In genomic region chr3:15449489-15449888, GRCh38 we compare ENCODE assay signal across 24 cellular contexts.
"Had no signal": no experiment of that assay in that cellular context is flagged by ENCODE, and none has a peak within 500 bp of the region (broad histone marks: within the 10 kb centered on the region; RNA-seq: fewer than 3 reads in every experiment).

No MANE protein-coding gene starts in this region.

- H3K9me3 Mint-ChIP-seq: memory B cell; naive thymus-derived CD4-positive, alpha-beta T cell; nephron progenitor cell; neural progenitor cell; stimulated activated memory B cell treated with anti-CD40 and anti-IgM and Interleukin-4, amounts not matched to agents 10 μg/mL and 1 μg/mL and 100 μg/mL, for 72 hours; stimulated activated naive CD8-positive, alpha-beta T cell treated with anti-CD3 and anti-CD28 coated beads, Interleukin-15, amount 100 ng/mL, for 72 hours; type B pancreatic cell had no signal

- H3K4me1 Mint-ChIP-seq: memory B cell; nephron progenitor cell; stimulated activated memory B cell treated with anti-CD40 and anti-IgM and Interleukin-4, amounts not matched to agents 10 μg/mL and 1 μg/mL and 100 μg/mL, for 72 hours; stimulated activated naive CD8-positive, alpha-beta T cell treated with anti-CD3 and anti-CD28 coated beads, Interleukin-15, amount 100 ng/mL, for 72 hours had no signal

- DNase-seq: hypothalamus; islet precursor cell; left ventricle myocardium superior; midbrain; mucosa of descending colon; naive thymus-derived CD4-positive, alpha-beta T cell; nephron progenitor cell; ovary; right cardiac atrium; stimulated activated CD4-positive, alpha-beta T cell treated with anti-CD3 and anti-CD28 coated beads, Interleukin-12 subunit alpha, Interleukin-12 subunit beta, amount 100 ng/mL, for 4 hours; stimulated activated CD4-positive, alpha-beta T cell treated with anti-CD3 and anti-CD28 coated beads, Interleukin-15, amount 100 ng/mL, for 24 hours; stimulated activated CD4-positive, alpha-beta T cell treated with anti-CD3 and anti-CD28 coated beads, Interleukin-2, amount 100 ng/mL, for 24 hours; stimulated activated CD4-positive, alpha-beta T cell treated with anti-CD3 and anti-CD28 coated beads, Interleukin-4, amount 100 ng/mL, for 24 hours; stimulated activated naive CD4-positive, alpha-beta T cell treated with Interleukin-2 at 50 U/mL for 16 hours; stimulated activated naive CD8-positive, alpha-beta T cell treated with anti-CD3 and anti-CD28 coated beads, Interleukin-15, amount 100 ng/mL, for 72 hours; substantia nigra; uterus had no signal

- ATAC-seq: left lobe of liver; left ventricle myocardium superior; mucosa of descending colon; naive thymus-derived CD4-positive, alpha-beta T cell; right cardiac atrium; sciatic nerve; stimulated activated memory B cell treated with anti-CD40 and anti-IgM and Interleukin-4, amounts not matched to agents 10 μg/mL and 1 μg/mL and 100 μg/mL, for 72 hours; stimulated activated naive CD8-positive, alpha-beta T cell treated with anti-CD3 and anti-CD28 coated beads, Interleukin-15, amount 100 ng/mL, for 72 hours had no signal

- H3K27ac Mint-ChIP-seq: memory B cell; naive thymus-derived CD4-positive, alpha-beta T cell; nephron progenitor cell; neural progenitor cell; progenitor cell of endocrine pancreas; stimulated activated memory B cell treated with anti-CD40 and anti-IgM and Interleukin-4, amounts not matched to agents 10 μg/mL and 1 μg/mL and 100 μg/mL, for 72 hours; type B pancreatic cell had no signal

- H3K4me3 Mint-ChIP-seq: memory B cell; naive thymus-derived CD4-positive, alpha-beta T cell; nephron progenitor cell; neural progenitor cell; stimulated activated memory B cell treated with anti-CD40 and anti-IgM and Interleukin-4, amounts not matched to agents 10 μg/mL and 1 μg/mL and 100 μg/mL, for 72 hours; stimulated activated naive CD8-positive, alpha-beta T cell treated with anti-CD3 and anti-CD28 coated beads, Interleukin-15, amount 100 ng/mL, for 72 hours; type B pancreatic cell had no signal

- H3K27me3 Mint-ChIP-seq: memory B cell; naive thymus-derived CD4-positive, alpha-beta T cell; progenitor cell of endocrine pancreas; stimulated activated memory B cell treated with anti-CD40 and anti-IgM and Interleukin-4, amounts not matched to agents 10 μg/mL and 1 μg/mL and 100 μg/mL, for 72 hours; stimulated activated naive CD8-positive, alpha-beta T cell treated with anti-CD3 and anti-CD28 coated beads, Interleukin-15, amount 100 ng/mL, for 72 hours; type B pancreatic cell had no signal
